In genomic region chr12:47218191-47218654, GRCh38 we compare ENCODE assay signal across 8 cellular contexts.
DNase-seq lines count a peak whose midpoint lies in the region; ATAC-seq, FAIRE-seq and TF ChIP-seq lines count a peak whose summit lies in the region.

No MANE protein-coding gene starts in this region.

- CTCF ChIA-PET in activated CD4-positive, alpha-beta T cell treated with anti-CD3 and anti-CD28 coated beads for 36 hours (lab: Charles Lee): interaction anchor here (0.5 to 1.5 kb wide), 10 partner anchors 8 to 186 kb away, joined by 3 to 7 read pairs (median 4); no protein-coding TSS in a partner anchor
- CTCF ChIA-PET in activated naive CD4-positive, alpha-beta T cell treated with anti-CD3 and anti-CD28 coated beads, Interleukin-2, amount 10 ng/mL, durations not matched to agents 7 days and 5 days (lab: Charles Lee): interaction anchor here (0.6 to 3.7 kb wide), 11 partner anchors 8 to 697 kb away, joined by 3 to 28 read pairs (median 4); no protein-coding TSS in a partner anchor

- H3K4me3 Mint-ChIP-seq in activated CD4-positive, alpha-beta T cell treated with anti-CD3 and anti-CD28 coated beads for 36 hours: peak overlapping the region; percentile 89
- peak overlapping the region; percentile 81 for H3K4me3 Mint-ChIP-seq in activated naive CD4-positive, alpha-beta T cell treated with anti-CD3 and anti-CD28 coated beads, Interleukin-2, amount 10 ng/mL, durations not matched to agents 7 days and 5 days
- H3K4me3 Mint-ChIP-seq in stimulated activated naive B cell treated with anti-CD40 and anti-IgM and Interleukin-4, amounts not matched to agents 10 μg/mL and 1 μg/mL and 100 μg/mL, for 72 hours: peak overlapping the region; percentile 96 to 97

- POLR2A ChIA-PET in activated CD4-positive, alpha-beta T cell treated with anti-CD3 and anti-CD28 coated beads for 36 hours (lab: Charles Lee): interaction anchor here (0.6 to 1.3 kb wide), 8 partner anchors 11 to 201 kb away, joined by 3 to 10 read pairs (median 4); partner anchors contain the start of gene AMIGO2

- intact Hi-C loops in activated CD4-positive, alpha-beta T cell treated with anti-CD3 and anti-CD28 coated beads for 36 hours (cut with DNase I, micrococcal nuclease): loop anchor here (5.0 to 10.0 kb wide), 6 partner anchors 186 to 1493 kb away; partner anchors contain the start of genes ARID2 (in 2 of the 2), RPAP3 (in 1 of the 2), SCAF11 (in 1 of the 2) and SLC38A2 (in 1 of the 2)

- H3K27me3 Mint-ChIP-seq in activated CD4-positive, alpha-beta T cell treated with anti-CD3 and anti-CD28 coated beads for 36 hours: no peaks in the 10 kb centered on the region
- H3K27me3 Mint-ChIP-seq in activated naive CD4-positive, alpha-beta T cell treated with anti-CD3 and anti-CD28 coated beads, Interleukin-2, amount 10 ng/mL, durations not matched to agents 7 days and 5 days: no peaks in the 10 kb centered on the region
- H3K27me3 Mint-ChIP-seq in stimulated activated naive B cell treated with anti-CD40 and anti-IgM and Interleukin-4, amounts not matched to agents 10 μg/mL and 1 μg/mL and 100 μg/mL, for 72 hours: no peaks in the 10 kb centered on the region

- peaks cover 43% of the 10 kb centered on the region for H3K4me1 Mint-ChIP-seq in activated CD4-positive, alpha-beta T cell treated with anti-CD3 and anti-CD28 coated beads for 36 hours
- peaks cover 29% of the 10 kb centered on the region for H3K4me1 Mint-ChIP-seq in activated naive CD4-positive, alpha-beta T cell treated with anti-CD3 and anti-CD28 coated beads, Interleukin-2, amount 10 ng/mL, durations not matched to agents 7 days and 5 days
- H3K4me1 Mint-ChIP-seq in stimulated activated naive B cell treated with anti-CD40 and anti-IgM and Interleukin-4, amounts not matched to agents 10 μg/mL and 1 μg/mL and 100 μg/mL, for 72 hours: peaks cover 39 to 66% of the 10 kb centered on the region in 2 donors

- peak; percentile 73 for DNase-seq in activated CD4-positive, alpha-beta T cell treated with anti-CD3 and anti-CD28 coated beads for 36 hours
- no peak for DNase-seq in activated CD4-positive, alpha-beta T cell treated with anti-CD3 and anti-CD28 coated beads, Interleukin-2, amount 50 U/mL, for 4 hours
- peak; percentile 79 for DNase-seq in activated naive CD4-positive, alpha-beta T cell treated with anti-CD3 and anti-CD28 coated beads, Interleukin-2, amount 10 ng/mL, durations not matched to agents 7 days and 5 days
- DNase-seq in stimulated activated naive B cell treated with anti-CD40 and anti-IgM and Interleukin-4, amounts not matched to agents 10 μg/mL and 1 μg/mL and 100 μg/mL, for 72 hours: peak; percentile 65
- DNase-seq in NCI-H2029 treated with DMSO at 0.1 percent for 48 hours (lab: John Stamatoyannopoulos, UW) (no peak), H54 (ENCODE audit: insufficient read length, low spot score) (no peak)

- no peaks in the 10 kb centered on the region for H3K9me3 Mint-ChIP-seq in activated CD4-positive, alpha-beta T cell treated with anti-CD3 and anti-CD28 coated beads for 36 hours (ENCODE audit: low read depth)
- H3K9me3 Mint-ChIP-seq in activated naive CD4-positive, alpha-beta T cell treated with anti-CD3 and anti-CD28 coated beads, Interleukin-2, amount 10 ng/mL, durations not matched to agents 7 days and 5 days: no peaks in the 10 kb centered on the region
- no peaks in the 10 kb centered on the region for H3K9me3 Mint-ChIP-seq in stimulated activated naive B cell treated with anti-CD40 and anti-IgM and Interleukin-4, amounts not matched to agents 10 μg/mL and 1 μg/mL and 100 μg/mL, for 72 hours

- no peak for TF ChIP-seq POLR2A in H54 (IDR thresholded peaks at IDR 0.05; ENCODE audit: low read depth, low read length)

- no peak for FAIRE-seq in H54 (lab: Jason Lieb, UNC)

- H3K36me3 Mint-ChIP-seq in activated CD4-positive, alpha-beta T cell treated with anti-CD3 and anti-CD28 coated beads for 36 hours (ENCODE audit: low read depth): peaks cover 86% of the 10 kb centered on the region
- peaks cover 76% of the 10 kb centered on the region for H3K36me3 Mint-ChIP-seq in activated naive CD4-positive, alpha-beta T cell treated with anti-CD3 and anti-CD28 coated beads, Interleukin-2, amount 10 ng/mL, durations not matched to agents 7 days and 5 days
- peaks cover 44 to 69% of the 10 kb centered on the region in 2 donors for H3K36me3 Mint-ChIP-seq in stimulated activated naive B cell treated with anti-CD40 and anti-IgM and Interleukin-4, amounts not matched to agents 10 μg/mL and 1 μg/mL and 100 μg/mL, for 72 hours

- peak overlapping the region; percentile 96 for H3K27ac Mint-ChIP-seq in activated CD4-positive, alpha-beta T cell treated with anti-CD3 and anti-CD28 coated beads for 36 hours
- H3K27ac Mint-ChIP-seq in activated naive CD4-positive, alpha-beta T cell treated with anti-CD3 and anti-CD28 coated beads, Interleukin-2, amount 10 ng/mL, durations not matched to agents 7 days and 5 days: peak overlapping the region; percentile 95
- peak overlapping the region; percentile 99 for H3K27ac Mint-ChIP-seq in stimulated activated naive B cell treated with anti-CD40 and anti-IgM and Interleukin-4, amounts not matched to agents 10 μg/mL and 1 μg/mL and 100 μg/mL, for 72 hours

- peak; percentile 42 for ATAC-seq in activated CD4-positive, alpha-beta T cell treated with anti-CD3 and anti-CD28 coated beads for 36 hours
- peak; percentile 34 for ATAC-seq in HG03439 (IDR thresholded peaks at IDR 0.05; ENCODE audit: unreplicated experiment)
- peak; percentile 33 to 54 for ATAC-seq in stimulated activated naive B cell treated with anti-CD40 and anti-IgM and Interleukin-4, amounts not matched to agents 10 μg/mL and 1 μg/mL and 100 μg/mL, for 72 hours (replicated peaks)
- no peak for ATAC-seq in HG03045 (IDR thresholded peaks at IDR 0.05; ENCODE audit: unreplicated experiment)

Comparison
In these comparisons a context has a peak if more than half of its experiments do, and no peak if none do; other contexts are left out.
1. DNase-seq: peak in activated CD4-positive, alpha-beta T cell treated with anti-CD3 and anti-CD28 coated beads for 36 hours (single experiment), activated naive CD4-positive, alpha-beta T cell treated with anti-CD3 and anti-CD28 coated beads, Interleukin-2, amount 10 ng/mL, durations not matched to agents 7 days and 5 days (single experiment) and stimulated activated naive B cell treated with anti-CD40 and anti-IgM and Interleukin-4, amounts not matched to agents 10 μg/mL and 1 μg/mL and 100 μg/mL, for 72 hours (single experiment); none in activated CD4-positive, alpha-beta T cell treated with anti-CD3 and anti-CD28 coated beads, Interleukin-2, amount 50 U/mL, for 4 hours (0 of 2), NCI-H2029 treated with DMSO at 0.1 percent for 48 hours (single experiment) and H54 (single experiment).
2. Peak in every context shown above with its lines, with median percentiles within 50 percentile points of each other: H3K27ac Mint-ChIP-seq and H3K4me3 Mint-ChIP-seq.